10 cellular contexts compared by ENCODE assay signal in the genomic region with DNA sequence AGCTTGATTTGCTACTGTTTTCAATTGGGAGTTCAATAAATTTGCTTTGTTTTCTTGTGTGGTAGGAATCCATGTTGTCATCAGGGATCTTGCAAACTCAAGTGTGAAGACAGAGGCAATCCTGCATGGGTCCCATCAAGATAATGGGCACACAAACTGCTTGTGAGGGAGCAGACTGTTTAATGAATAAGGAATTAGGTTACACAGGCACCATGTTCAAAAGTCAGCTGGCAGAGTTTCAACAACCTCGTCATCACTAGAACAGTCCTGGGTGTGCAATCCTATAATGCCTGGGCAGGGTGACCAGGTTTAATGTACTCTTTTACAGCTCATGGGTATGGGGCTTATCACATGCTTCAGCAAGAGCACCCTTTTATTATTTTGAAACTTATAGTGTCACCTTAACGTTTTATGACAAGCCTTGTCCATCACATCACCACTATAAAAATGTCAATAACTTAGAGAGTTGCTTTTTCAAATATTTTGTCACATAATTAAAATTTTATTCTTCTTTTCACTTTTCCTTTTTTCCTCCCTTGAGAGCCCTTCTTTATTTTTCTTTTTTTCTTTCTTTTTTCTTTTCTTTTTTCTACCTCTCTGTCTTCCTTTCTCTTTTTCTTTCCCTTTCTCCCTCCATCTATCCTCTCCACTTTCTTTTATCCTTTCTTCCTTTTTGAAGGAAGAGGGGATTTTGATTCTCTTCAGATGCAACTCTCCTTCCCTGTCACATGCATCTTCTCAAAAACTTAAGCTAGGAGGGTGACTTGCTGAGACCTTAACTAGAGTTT.
A peak's percentile ranks its signal among the peaks of the same experiment; 100 is the strongest.
DNase-seq lines count a peak whose midpoint lies in the region; ATAC-seq, FAIRE-seq and TF ChIP-seq lines count a peak whose summit lies in the region.
"Had no signal": no experiment of that assay in that cellular context is flagged by ENCODE, and none has a peak within 500 bp of the region (broad histone marks: within the 10 kb centered on the region; RNA-seq: fewer than 3 reads in every experiment).

No MANE protein-coding gene starts in this region.

- H3K27me3 ChIP-seq in GM12878 (replicated peaks in 1 of 2; ENCODE audit: control insufficient read depth in 2 of 2, insufficient read depth in 2 of 2, low read length in 1 of 2) = no peaks in the 10 kb centered on the region
- no peaks in the 10 kb centered on the region for H3K27me3 ChIP-seq in transverse colon
- H3K27me3 ChIP-seq in testis = no peaks in the 10 kb centered on the region

- POLR2A ChIA-PET in GM12878 (lab: Charles Lee) = interaction anchor here (0.5 to 2.6 kb wide), 17 partner anchors 9 to 361 kb away, joined by 3 to 22 read pairs (median 4); a partner anchor contains a TSS

- no peak for TF ChIP-seq CTCF in GM12878 (IDR thresholded peaks at IDR 0.05 in 2 of 3, conservative IDR thresholded peaks at IDR 0.05 in 1 of 3; ENCODE audit: control insufficient read depth in 2 of 3, extremely low read depth in 1 of 3, insufficient read depth in 1 of 3, low read depth in 3 of 3, low read length in 3 of 3)
- TF ChIP-seq CTCF in transverse colon (IDR thresholded peaks at IDR 0.05) = no peak
- TF ChIP-seq CTCF in osteocyte (IDR thresholded peaks at IDR 0.05) = no peak
- TF ChIP-seq CTCF in testis (IDR thresholded peaks at IDR 0.05) = no peak

- H3K79me2 ChIP-seq in GM12878 (ENCODE audit: control insufficient read depth, insufficient read depth, low read length) = peaks cover 5% of the 10 kb centered on the region

- no peak for TF ChIP-seq RAD21 in GM12878 (IDR thresholded peaks at IDR 0.05; ENCODE audit: insufficient read depth, low read depth, low read length)

- RAD21 ChIA-PET in GM12878 (lab: Charles Lee; ENCODE audit: unreplicated experiment) = interaction anchor here (0.6 to 4.7 kb wide), 25 partner anchors 10 to 735 kb away, joined by 3 to 58 read pairs (median 4); a partner anchor contains a TSS

- H2AFZ ChIP-seq in GM12878 (ENCODE audit: control insufficient read depth, low read depth, low read length) = peak overlapping the region; percentile 27

- peak; percentile 67 for ATAC-seq in activated naive CD8-positive, alpha-beta T cell treated with anti-CD3 and anti-CD28 coated beads, Interleukin-2, amount 50 U/mL, for 24 hours
- peak; percentile 39 for ATAC-seq in HG02981 (IDR thresholded peaks at IDR 0.05; ENCODE audit: unreplicated experiment)
- peak; percentile 74 for ATAC-seq in GM12878

- no peaks in the 10 kb centered on the region for H3K36me3 Mint-ChIP-seq in activated naive CD8-positive, alpha-beta T cell treated with anti-CD3 and anti-CD28 coated beads, Interleukin-2, amount 50 U/mL, for 24 hours (ENCODE audit: low read depth)
- H3K36me3 Mint-ChIP-seq in activated naive CD8-positive, alpha-beta T cell treated with anti-CD3 and anti-CD28 coated beads for 36 hours = peaks cover 4% of the 10 kb centered on the region
- H3K36me3 Mint-ChIP-seq in osteocyte (ENCODE audit: unreplicated experiment) = no peaks in the 10 kb centered on the region
- H3K36me3 Mint-ChIP-seq: CD4-positive, alpha-beta memory T cell had no signal

- no peaks in the 10 kb centered on the region for H4K20me1 ChIP-seq in GM12878 (ENCODE audit: control insufficient read depth, insufficient read depth)

- peak overlapping the region; percentile 62 for H3K27ac Mint-ChIP-seq in activated naive CD8-positive, alpha-beta T cell treated with anti-CD3 and anti-CD28 coated beads, Interleukin-2, amount 50 U/mL, for 24 hours
- no peak overlapping the region for H3K27ac Mint-ChIP-seq in activated naive CD8-positive, alpha-beta T cell treated with anti-CD3 and anti-CD28 coated beads for 36 hours
- no peak overlapping the region for H3K27ac Mint-ChIP-seq in osteocyte (ENCODE audit: unreplicated experiment)

- in situ Hi-C loops in GM12878 (cut with MboI) (no loop called here), transverse colon (cut with MboI; ENCODE audit: low pct_ligation_motif_present in 1 of 4, low pct_unique_long_range_greater_than_20kb in 1 of 4, low sequenced_read_pairs in 3 of 4) (loop anchor here in 1 of 4 donors (10.0 kb wide), 1 partner anchor 416 kb away; no protein-coding TSS in a partner anchor)

- H3K9me3 Mint-ChIP-seq in activated naive CD8-positive, alpha-beta T cell treated with anti-CD3 and anti-CD28 coated beads, Interleukin-2, amount 50 U/mL, for 24 hours = no peaks in the 10 kb centered on the region
- no peaks in the 10 kb centered on the region for H3K9me3 Mint-ChIP-seq in activated naive CD8-positive, alpha-beta T cell treated with anti-CD3 and anti-CD28 coated beads for 36 hours
- no peaks in the 10 kb centered on the region for H3K9me3 Mint-ChIP-seq in osteocyte (ENCODE audit: unreplicated experiment)

- H3K4me2 ChIP-seq in GM12878 (ENCODE audit: control insufficient read depth, insufficient read depth) = peak overlapping the region; percentile 34

- no peaks in the 10 kb centered on the region for H3K36me3 ChIP-seq in GM12878 (ENCODE audit: control insufficient read depth in 2 of 2, insufficient read depth in 2 of 2, low read length in 1 of 2)
- H3K36me3 ChIP-seq in transverse colon = no peaks in the 10 kb centered on the region
- H3K36me3 ChIP-seq in testis (ENCODE audit: low read depth, missing control alignments) = no peaks in the 10 kb centered on the region

- FAIRE-seq in GM12878 (lab: Jason Lieb, UNC) = no peak

- no peak for TF ChIP-seq POLR2A in GM12878 (IDR thresholded peaks at IDR 0.05; ENCODE audit: low read depth, low read length)
- no peak for TF ChIP-seq POLR2A in transverse colon (IDR thresholded peaks at IDR 0.05)
- TF ChIP-seq POLR2A in testis (IDR thresholded peaks at IDR 0.05) = no peak

- H3K4me1 ChIP-seq in GM12878 (ENCODE audit: control insufficient read depth, insufficient read depth, low read length) (peaks cover 9% of the 10 kb centered on the region), transverse colon (peaks cover 0 to 57% (median 33%) of the 10 kb centered on the region in 4 donors), testis (no peaks in the 10 kb centered on the region)

- H3K9ac ChIP-seq in GM12878 (ENCODE audit: control insufficient read depth, insufficient read depth, low read length) = no peak overlapping the region; the same call in 1 of the 2 replicates

- H3K4me3 ChIP-seq in GM12878 (no peak overlapping the region), transverse colon (no peak overlapping the region), testis (no peak overlapping the region)

- peak; percentile 16 for DNase-seq in activated naive CD8-positive, alpha-beta T cell treated with anti-CD3 and anti-CD28 coated beads, Interleukin-2, amount 50 U/mL, for 24 hours
- DNase-seq in activated naive CD8-positive, alpha-beta T cell treated with anti-CD3 and anti-CD28 coated beads for 36 hours = no peak
- no peak for DNase-seq in GM12878 (ENCODE audit: low read depth, low spot score)
- DNase-seq in transverse colon = peak; percentile 84
- DNase-seq in NCI-H510A treated with DMSO at 0.1 percent for 48 hours (lab: John Stamatoyannopoulos, UW) = no peak
- DNase-seq in osteocyte (ENCODE audit: extremely low spot score, unreplicated experiment) = no peak
- DNase-seq in testis = no peak
- DNase-seq: NCI-H510A had no signal

- TSS peak; percentile 77 for BruUV-seq in GM12878 (replicated peaks; lab: Mats Ljungman, UMichigan)

- peak overlapping the region; percentile 71 for H3K27ac ChIP-seq in GM12878 (ENCODE audit: control insufficient read depth, insufficient read depth)
- peak overlapping the region; percentile 62 to 77 (median 68) for H3K27ac ChIP-seq in transverse colon
- H3K27ac ChIP-seq in testis = no peak overlapping the region

- TF ChIP-seq EP300 in GM12878 (IDR thresholded peaks at IDR 0.05; ENCODE audit: borderline replicate concordance in 1 of 2, control insufficient read depth in 1 of 2, low read depth in 2 of 2, low read length in 2 of 2) (no peak), transverse colon (IDR thresholded peaks at IDR 0.05; ENCODE audit: low read depth) (no peak)

- intact Hi-C loops in GM12878 (cut with micrococcal nuclease; ENCODE audit: unreplicated experiment) = loop anchor here (2.0 kb wide), 2 partner anchors 78 to 252 kb away; a partner anchor contains a TSS
- intact Hi-C loops in transverse colon (cut with DNase I; ENCODE audit: low total_unique reads) = no loop called here
- intact Hi-C loops in testis (cut with DNase I; ENCODE audit: low total_unique reads) = no loop called here

- H3K9me3 ChIP-seq in GM12878 (replicated peaks; ENCODE audit: control insufficient read depth, insufficient read depth, low read length) = no peaks in the 10 kb centered on the region
- no peaks in the 10 kb centered on the region for H3K9me3 ChIP-seq in transverse colon
- no peaks in the 10 kb centered on the region for H3K9me3 ChIP-seq in testis

- SMC1A ChIA-PET in GM12878 (lab: Charles Lee; ENCODE audit: uncharacterized antibody, unreplicated experiment) = interaction anchor here (0.7 to 5.9 kb wide), 48 partner anchors 8 to 437 kb away, joined by 3 to 94 read pairs (median 5); a partner anchor contains a TSS

- CTCF ChIA-PET in GM12878 (lab: Yijun Ruan, JAX) = interaction anchor here (0.7 to 2.5 kb wide), 13 partner anchors 9 to 417 kb away, joined by 3 to 19 read pairs (median 3); no protein-coding TSS in a partner anchor

- no peaks in the 10 kb centered on the region for H3K27me3 Mint-ChIP-seq in activated naive CD8-positive, alpha-beta T cell treated with anti-CD3 and anti-CD28 coated beads, Interleukin-2, amount 50 U/mL, for 24 hours
- no peaks in the 10 kb centered on the region for H3K27me3 Mint-ChIP-seq in activated naive CD8-positive, alpha-beta T cell treated with anti-CD3 and anti-CD28 coated beads for 36 hours
- H3K27me3 Mint-ChIP-seq in osteocyte (ENCODE audit: unreplicated experiment) = no peaks in the 10 kb centered on the region
- H3K27me3 Mint-ChIP-seq: CD4-positive, alpha-beta memory T cell had no signal

- WGBS in GM12878 (ENCODE audit: insufficient coverage, insufficient replicate concordance, low lambda C conversion rate, missing lambda C conversion rate) = 6% methylated on average over 2 of the region's 2 CpGs
- 29 to 41% methylated on average over 1 to 2 of the region's 2 CpGs for WGBS in transverse colon (ENCODE audit: low coverage in 1 of 2), 2 donors
- 80 to 81% methylated on average over 2 of the region's 2 CpGs for WGBS in testis, 2 donors

- peaks cover 32% of the 10 kb centered on the region for H3K4me1 Mint-ChIP-seq in activated naive CD8-positive, alpha-beta T cell treated with anti-CD3 and anti-CD28 coated beads, Interleukin-2, amount 50 U/mL, for 24 hours
- peaks cover 26% of the 10 kb centered on the region for H3K4me1 Mint-ChIP-seq in activated naive CD8-positive, alpha-beta T cell treated with anti-CD3 and anti-CD28 coated beads for 36 hours
- no peaks in the 10 kb centered on the region for H3K4me1 Mint-ChIP-seq in osteocyte (ENCODE audit: unreplicated experiment)

- no peak overlapping the region for H3K4me3 Mint-ChIP-seq in activated naive CD8-positive, alpha-beta T cell treated with anti-CD3 and anti-CD28 coated beads, Interleukin-2, amount 50 U/mL, for 24 hours
- no peak overlapping the region for H3K4me3 Mint-ChIP-seq in activated naive CD8-positive, alpha-beta T cell treated with anti-CD3 and anti-CD28 coated beads for 36 hours
- no peak overlapping the region for H3K4me3 Mint-ChIP-seq in osteocyte (ENCODE audit: unreplicated experiment)
- H3K4me3 Mint-ChIP-seq: CD4-positive, alpha-beta memory T cell had no signal

TF ChIP-seq in GM12878, 131 proteins besides CTCF, POLR2A, EP300 and RAD21 (continues in another document):
- TF ChIP-seq CREB1 (IDR thresholded peaks at IDR 0.05; ENCODE audit: low read depth) (0 out of 2 replicates have a peak, but pooled peaks have one; percentile 5), BRCA1 (IDR thresholded peaks at IDR 0.05; ENCODE audit: low read depth, low read length) (no peak)

Comparison
In these comparisons a context has a peak if more than half of its experiments do, and no peak if none do; other contexts are left out.
1. DNase-seq: peak in activated naive CD8-positive, alpha-beta T cell treated with anti-CD3 and anti-CD28 coated beads, Interleukin-2, amount 50 U/mL, for 24 hours (single experiment) and transverse colon (single experiment); none in activated naive CD8-positive, alpha-beta T cell treated with anti-CD3 and anti-CD28 coated beads for 36 hours (single experiment), GM12878 (single experiment), NCI-H510A treated with DMSO at 0.1 percent for 48 hours (single experiment), osteocyte (single experiment) and testis (single experiment).
2. H3K27ac ChIP-seq: peak in GM12878 (single experiment) and transverse colon (4 of 4); none in testis (0 of 2).
3. Peak in every context shown above with its lines, with median percentiles within 50 percentile points of each other: ATAC-seq.